ENCODE assay signal across 2 cellular contexts in genomic region chr1:160726498-160727391, GRCh38.
TF ChIP-seq lines count a peak whose summit lies in the region.

No MANE protein-coding gene starts in this region.

TF ChIP-seq in HEK293T, 16 proteins besides CTCF, POLR2A, EP300 and RAD21 (continued from another document):
- TF ChIP-seq CTBP1 (IDR thresholded peaks at IDR 0.05; ENCODE audit: borderline replicate concordance), result no peak
- no peak for TF ChIP-seq LEF1 (IDR thresholded peaks at IDR 0.05; ENCODE audit: borderline replicate concordance)
- TF ChIP-seq PKNOX1 (IDR thresholded peaks at IDR 0.05), result no peak
- no peak for TF ChIP-seq TARDBP (IDR thresholded peaks at IDR 0.05)
- no peak for TF ChIP-seq ELF4 (IDR thresholded peaks at IDR 0.05)
- TF ChIP-seq FOXK2 (IDR thresholded peaks at IDR 0.05), result no peak
- no peak for TF ChIP-seq HDGF (IDR thresholded peaks at IDR 0.05; ENCODE audit: borderline replicate concordance)

TF ChIP-seq in K562, 482 proteins besides CTCF, POLR2A, EP300 and RAD21 (continued from another document and continues in another):
- TF ChIP-seq ZKSCAN8 (CRISPR knock-in tag; IDR thresholded peaks at IDR 0.05) (peak; percentile 57), MTA2 (IDR thresholded peaks at IDR 0.05; ENCODE audit: low read depth) (no peak), CBFA2T3 (IDR thresholded peaks at IDR 0.05) (0 out of 2 replicates have a peak, but pooled peaks have one; percentile 1), KLF1 (tag; IDR thresholded peaks at IDR 0.05) (no peak), NFE2 (IDR thresholded peaks at IDR 0.05; ENCODE audit: low read depth) (0 out of 2 replicates have a peak, but pooled peaks have one; percentile 11), HNRNPK (IDR thresholded peaks at IDR 0.05; ENCODE audit: low read depth, low read length, poor library complexity, severe bottlenecking) (no peak), POU5F1 (IDR thresholded peaks at IDR 0.05; ENCODE audit: borderline replicate concordance, low read depth, low read length, partially characterized antibody) (no peak), E2F3 (CRISPR knock-in tag; IDR thresholded peaks at IDR 0.05) (no peak), ESRRB (CRISPR knock-in tag; IDR thresholded peaks at IDR 0.05; ENCODE audit: borderline replicate concordance) (no peak), CUX1 (CRISPR knock-in tag; IDR thresholded peaks at IDR 0.05) (peak; percentile 66; the same call in 1 of the 2 replicates), ZFP91 (CRISPR knock-in tag; IDR thresholded peaks at IDR 0.05) (no peak), ZNF280B (CRISPR knock-in tag; IDR thresholded peaks at IDR 0.05) (no peak), MGA (IDR thresholded peaks at IDR 0.05) (0 out of 2 replicates have a peak, but pooled peaks have one; percentile 18), ILF3 (IDR thresholded peaks at IDR 0.05; ENCODE audit: borderline replicate concordance) (no peak), MXI1 (IDR thresholded peaks at IDR 0.05; ENCODE audit: low read depth, low read length) (no peak), SMAD4 (CRISPR knock-in tag; conservative IDR thresholded peaks at IDR 0.05) (0 out of 2 replicates have a peak, but pooled peaks have one; percentile 7), YY1 (IDR thresholded peaks at IDR 0.05; ENCODE audit: borderline replicate concordance in 1 of 3, control insufficient read depth in 1 of 3, extremely low read depth in 1 of 3, insufficient read depth in 3 of 3, insufficient read length in 1 of 3, insufficient replicate concordance in 2 of 3, low read depth in 1 of 3, low read length in 2 of 3) (peak in 2 of 3 experiments; percentile 61 to 85), ZNF551 (CRISPR knock-in tag; IDR thresholded peaks at IDR 0.05) (no peak), FOSL1 (tag; conservative IDR thresholded peaks at IDR 0.05) (peak; percentile 52), MLLT1 (IDR thresholded peaks at IDR 0.05) (0 out of 4 replicates have a peak, but pooled peaks of 1 of the 2 experiments have one; percentile 40), PYGO2 (tag; IDR thresholded peaks at IDR 0.05) (peak; percentile 38; the same call in 1 of the 2 replicates), ZNF79 (CRISPR knock-in tag; IDR thresholded peaks at IDR 0.05; ENCODE audit: low read depth) (no peak), ZNF695 (CRISPR knock-in tag; IDR thresholded peaks at IDR 0.05) (no peak), SMC3 (conservative IDR thresholded peaks at IDR 0.05; ENCODE audit: insufficient read depth, low read depth, low read length) (peak; percentile 70), GTF2F1 (IDR thresholded peaks at IDR 0.05; ENCODE audit: low read depth, low read length) (no peak), PML (IDR thresholded peaks at IDR 0.05; ENCODE audit: low read length) (no peak), CBX1 (IDR thresholded peaks at IDR 0.05; ENCODE audit: low read depth) (no peak), L3MBTL2 (IDR thresholded peaks at IDR 0.05) (0 out of 2 replicates have a peak, but pooled peaks have one; percentile 30), TAF15 (IDR thresholded peaks at IDR 0.05; ENCODE audit: low read depth, low read length) (no peak), SRF (CRISPR knock-in tag; IDR thresholded peaks at IDR 0.05) (no peak), SP2 (IDR thresholded peaks at IDR 0.05; ENCODE audit: extremely low read depth, low read depth, low read length, poor library complexity, severe bottlenecking) (no peak), JUND (IDR thresholded peaks at IDR 0.05; ENCODE audit: borderline replicate concordance, low read depth, low read length) (no peak), JUND (tag; IDR thresholded peaks at IDR 0.05; ENCODE audit: borderline replicate concordance, low read depth, low read length) (peak; percentile 24; the same call in 1 of the 3 replicates), ARNT (IDR thresholded peaks at IDR 0.05) (no peak), ZNF324 (CRISPR knock-in tag; IDR thresholded peaks at IDR 0.05) (no peak)
